ENCODE assay signal across 13 cellular contexts in genomic region chr6:53429401-53429800, GRCh38.
DNase-seq lines count a peak whose midpoint lies in the region; ATAC-seq, FAIRE-seq and TF ChIP-seq lines count a peak whose summit lies in the region.
"Had no signal": no experiment of that assay in that cellular context is flagged by ENCODE, and none has a peak within 500 bp of the region (broad histone marks: within the 10 kb centered on the region; RNA-seq: fewer than 3 reads in every experiment).

No MANE protein-coding gene starts in this region.

- TF ChIP-seq EP300 in GM12878 (IDR thresholded peaks at IDR 0.05; ENCODE audit: borderline replicate concordance in 1 of 2, control insufficient read depth in 1 of 2, low read depth in 2 of 2, low read length in 2 of 2): 0 out of 4 replicates have a peak, but pooled peaks of 1 of the 2 experiments have one; percentile 14

- TF ChIP-seq RAD21 in GM12878 (IDR thresholded peaks at IDR 0.05; ENCODE audit: insufficient read depth, low read depth, low read length): no peak

- no peak for TF ChIP-seq POLR2A in GM12878 (IDR thresholded peaks at IDR 0.05; ENCODE audit: low read depth, low read length)

- POLR2A ChIA-PET in GM12878 (lab: Charles Lee): interaction anchor here (1.0 to 5.4 kb wide), 9 partner anchors 10 to 257 kb away, joined by 3 to 31 read pairs (median 4); partner anchors contain the start of gene ELOVL5

- H3K4me2 ChIP-seq in GM12878 (ENCODE audit: control insufficient read depth, insufficient read depth): no peak overlapping the region
- H3K4me2 ChIP-seq: A549, BLaER1, GM23338 had no signal

- no peaks in the 10 kb centered on the region for H3K79me2 ChIP-seq in GM12878 (ENCODE audit: control insufficient read depth, insufficient read depth, low read length)

- H3K4me3 ChIP-seq in GM12878: no peak overlapping the region
- H3K4me3 ChIP-seq: A549, BLaER1, GM23338 had no signal

- peaks cover under 1% of the 10 kb centered on the region for H3K27me3 Mint-ChIP-seq in stimulated activated naive CD8-positive, alpha-beta T cell treated with anti-CD3 and anti-CD28 coated beads, Interleukin-15, amount 100 ng/mL, for 72 hours
- peaks cover 0 to 2% of the 10 kb centered on the region in 2 donors for H3K27me3 Mint-ChIP-seq in natural killer cell (ENCODE audit: low read depth in 2 of 2)
- peaks cover 11% of the 10 kb centered on the region for H3K27me3 Mint-ChIP-seq in activated T-cell treated with anti-CD3 and anti-CD28 coated beads, Interleukin-2, amount 50 U/mL, for 72 hours (ENCODE audit: low read depth)

- no peak for ATAC-seq in stimulated activated naive CD8-positive, alpha-beta T cell treated with anti-CD3 and anti-CD28 coated beads, Interleukin-15, amount 100 ng/mL, for 72 hours
- ATAC-seq in stimulated activated naive CD8-positive, alpha-beta T cell treated with anti-CD3 and anti-CD28 coated beads, Interleukin-15, Interleukin-2, amounts not matched to agents 100 U/mL and 50 U/mL, for 24 hours: no peak
- ATAC-seq in GM12878 (peak; percentile 3), natural killer cell (peak in 2 of 3 donors; percentile 34 to 50)
- ATAC-seq in activated T-cell treated with anti-CD3 and anti-CD28 coated beads, Interleukin-2, amount 50 U/mL, for 72 hours (replicated peaks in 1 of 2): no peak
- ATAC-seq: A549, GM23338 had no signal

- no peak overlapping the region for H3K27ac ChIP-seq in GM12878 (ENCODE audit: control insufficient read depth, insufficient read depth)
- H3K27ac ChIP-seq: A549, BLaER1 had no signal

- peaks cover 45% of the 10 kb centered on the region for H3K4me1 Mint-ChIP-seq in stimulated activated naive CD8-positive, alpha-beta T cell treated with anti-CD3 and anti-CD28 coated beads, Interleukin-15, amount 100 ng/mL, for 72 hours
- peaks cover 10 to 16% of the 10 kb centered on the region in 2 donors for H3K4me1 Mint-ChIP-seq in natural killer cell
- peaks cover 27% of the 10 kb centered on the region for H3K4me1 Mint-ChIP-seq in activated T-cell treated with anti-CD3 and anti-CD28 coated beads, Interleukin-2, amount 50 U/mL, for 72 hours (ENCODE audit: low read depth)

- no peak for FAIRE-seq in GM12878 (lab: Jason Lieb, UNC)
- FAIRE-seq: A549, GM18507 had no signal

- no peaks in the 10 kb centered on the region for H4K20me1 ChIP-seq in GM12878 (ENCODE audit: control insufficient read depth, insufficient read depth)
- H4K20me1 ChIP-seq: BLaER1 had no signal

- in situ Hi-C loops in GM12878 (cut with MboI): no loop called here
- in situ Hi-C loops in ACHN (cut with HindIII; ENCODE audit: low pct_ligation_motif_present, low pct_unique_long_range_greater_than_20kb, low sequenced_read_pairs): no loop called here

- TF ChIP-seq CTCF in GM12878 (IDR thresholded peaks at IDR 0.05 in 2 of 3, conservative IDR thresholded peaks at IDR 0.05 in 1 of 3; ENCODE audit: control insufficient read depth in 2 of 3, extremely low read depth in 1 of 3, insufficient read depth in 1 of 3, low read depth in 3 of 3, low read length in 3 of 3) (no peak), natural killer cell (IDR thresholded peaks at IDR 0.05) (no peak)

- CTCF ChIA-PET in GM12878 (lab: Yijun Ruan, JAX): interaction anchor here (0.5 to 13.1 kb wide), 17 partner anchors 8 to 257 kb away, joined by 3 to 225 read pairs (median 5); no protein-coding TSS in a partner anchor

- no peaks in the 10 kb centered on the region for H3K36me3 ChIP-seq in GM12878 (ENCODE audit: control insufficient read depth in 2 of 2, insufficient read depth in 2 of 2, low read length in 1 of 2)
- H3K36me3 ChIP-seq: BLaER1 had no signal

- H3K4me1 ChIP-seq in GM12878 (ENCODE audit: control insufficient read depth, insufficient read depth, low read length): peaks cover 4% of the 10 kb centered on the region; the same call in 1 of the 2 replicates
- H3K4me1 ChIP-seq: BLaER1 had no signal

- RAD21 ChIA-PET in GM12878 (lab: Charles Lee; ENCODE audit: unreplicated experiment): interaction anchor here (0.9 to 8.7 kb wide), 9 partner anchors 9 to 240 kb away, joined by 3 to 125 read pairs (median 7); no protein-coding TSS in a partner anchor

- H3K36me3 Mint-ChIP-seq in natural killer cell: no peaks in the 10 kb centered on the region
- no peaks in the 10 kb centered on the region for H3K36me3 Mint-ChIP-seq in activated T-cell treated with anti-CD3 and anti-CD28 coated beads, Interleukin-2, amount 50 U/mL, for 72 hours (ENCODE audit: insufficient read depth in 2 of 2)

- no peak for DNase-seq in stimulated activated naive CD8-positive, alpha-beta T cell treated with anti-CD3 and anti-CD28 coated beads, Interleukin-15, amount 100 ng/mL, for 72 hours
- no peak for DNase-seq in stimulated activated naive CD8-positive, alpha-beta T cell treated with anti-CD3 and anti-CD28 coated beads, Interleukin-15, Interleukin-2, amounts not matched to agents 100 U/mL and 50 U/mL, for 24 hours
- DNase-seq in GM12878 (ENCODE audit: low read depth, low spot score): no peak
- DNase-seq in natural killer cell: no peak
- no peak for DNase-seq in ACHN
- DNase-seq in NCI-H82 (lab: John Stamatoyannopoulos, UW): no peak
- no peak for DNase-seq in activated T-cell treated with anti-CD3 and anti-CD28 coated beads, Interleukin-2, amount 50 U/mL, for 72 hours
- DNase-seq: DMS53, H7 had no signal

- no peaks in the 10 kb centered on the region for H3K9me3 ChIP-seq in GM12878 (replicated peaks; ENCODE audit: control insufficient read depth, insufficient read depth, low read length)
- H3K9me3 ChIP-seq: A549, BLaER1 had no signal

- no peak overlapping the region for H2AFZ ChIP-seq in GM12878 (ENCODE audit: control insufficient read depth, low read depth, low read length)
- H2AFZ ChIP-seq: GM23338 had no signal

- intact Hi-C loops in GM12878 (cut with micrococcal nuclease; ENCODE audit: unreplicated experiment): loop anchor here (5.0 kb wide), 1 partner anchor 33 kb away; no protein-coding TSS in a partner anchor
- intact Hi-C loops in natural killer cell (cut with micrococcal nuclease): no loop called here

- peak overlapping the region; percentile 13 to 17 for H3K4me3 Mint-ChIP-seq in stimulated activated naive CD8-positive, alpha-beta T cell treated with anti-CD3 and anti-CD28 coated beads, Interleukin-15, amount 100 ng/mL, for 72 hours
- H3K4me3 Mint-ChIP-seq in natural killer cell: peak overlapping the region; percentile 15
- peak overlapping the region in 1 of 2 donors; percentile 15 for H3K4me3 Mint-ChIP-seq in activated T-cell treated with anti-CD3 and anti-CD28 coated beads, Interleukin-2, amount 50 U/mL, for 72 hours
- H3K4me3 Mint-ChIP-seq: GM23338 had no signal

- H3K27ac Mint-ChIP-seq in stimulated activated naive CD8-positive, alpha-beta T cell treated with anti-CD3 and anti-CD28 coated beads, Interleukin-15, amount 100 ng/mL, for 72 hours: no peak overlapping the region
- H3K27ac Mint-ChIP-seq in natural killer cell: peak overlapping the region; percentile 14 to 31
- H3K27ac Mint-ChIP-seq in activated T-cell treated with anti-CD3 and anti-CD28 coated beads, Interleukin-2, amount 50 U/mL, for 72 hours: no peak overlapping the region
- H3K27ac Mint-ChIP-seq: GM23338 had no signal

- no peak overlapping the region for H3K9ac ChIP-seq in GM12878 (ENCODE audit: control insufficient read depth, insufficient read depth, low read length)
- H3K9ac ChIP-seq: BLaER1 had no signal

- 0 out of 4 replicates have a peak, but pooled peaks cover 0 to 4% of the 10 kb centered on the region in 2 experiments for H3K27me3 ChIP-seq in GM12878 (replicated peaks in 1 of 2; ENCODE audit: control insufficient read depth in 2 of 2, insufficient read depth in 2 of 2, low read length in 1 of 2)
- H3K27me3 ChIP-seq: BLaER1 had no signal

- BruUV-seq in GM12878 (replicated peaks; lab: Mats Ljungman, UMichigan): no TSS peak

- no peaks in the 10 kb centered on the region for H3K9me3 Mint-ChIP-seq in stimulated activated naive CD8-positive, alpha-beta T cell treated with anti-CD3 and anti-CD28 coated beads, Interleukin-15, amount 100 ng/mL, for 72 hours
- H3K9me3 Mint-ChIP-seq in natural killer cell: no peaks in the 10 kb centered on the region
- H3K9me3 Mint-ChIP-seq in activated T-cell treated with anti-CD3 and anti-CD28 coated beads, Interleukin-2, amount 50 U/mL, for 72 hours: no peaks in the 10 kb centered on the region
- H3K9me3 Mint-ChIP-seq: GM23338 had no signal

- SMC1A ChIA-PET in GM12878 (lab: Charles Lee; ENCODE audit: uncharacterized antibody, unreplicated experiment): interaction anchor here (0.9 to 7.4 kb wide), 19 partner anchors 10 to 256 kb away, joined by 3 to 130 read pairs (median 6); no protein-coding TSS in a partner anchor

TF ChIP-seq in GM12878, 131 proteins besides CTCF, POLR2A, EP300 and RAD21:
- no peak for TF ChIP-seq NFYA (IDR thresholded peaks at IDR 0.05; ENCODE audit: borderline replicate concordance, low read depth, low read length)
- peak; percentile 8; the same call in 1 of the 2 replicates for TF ChIP-seq IKZF1 (conservative IDR thresholded peaks at IDR 0.05)
- TF ChIP-seq MTA2 (IDR thresholded peaks at IDR 0.05; ENCODE audit: low read depth): peak; percentile 73
- peak; percentile 30; the same call in 1 of the 2 replicates for TF ChIP-seq ZNF384 (IDR thresholded peaks at IDR 0.05; ENCODE audit: borderline replicate concordance, low read depth, low read length)
- TF ChIP-seq ATF7 (IDR thresholded peaks at IDR 0.05; ENCODE audit: low read depth): peak; percentile 29; the same call in 1 of the 2 replicates

Comparison
In these comparisons a context has a peak if more than half of its experiments do, and no peak if none do; other contexts are left out.
1. ATAC-seq: peak in GM12878 (single experiment) and natural killer cell (2 of 3); none in stimulated activated naive CD8-positive, alpha-beta T cell treated with anti-CD3 and anti-CD28 coated beads, Interleukin-15, amount 100 ng/mL, for 72 hours (single experiment), stimulated activated naive CD8-positive, alpha-beta T cell treated with anti-CD3 and anti-CD28 coated beads, Interleukin-15, Interleukin-2, amounts not matched to agents 100 U/mL and 50 U/mL, for 24 hours (single experiment) and activated T-cell treated with anti-CD3 and anti-CD28 coated beads, Interleukin-2, amount 50 U/mL, for 72 hours (0 of 2).
2. H3K27ac Mint-ChIP-seq: peak in natural killer cell (2 of 2); none in stimulated activated naive CD8-positive, alpha-beta T cell treated with anti-CD3 and anti-CD28 coated beads, Interleukin-15, amount 100 ng/mL, for 72 hours (0 of 2) and activated T-cell treated with anti-CD3 and anti-CD28 coated beads, Interleukin-2, amount 50 U/mL, for 72 hours (single experiment).